In the genomic region with DNA sequence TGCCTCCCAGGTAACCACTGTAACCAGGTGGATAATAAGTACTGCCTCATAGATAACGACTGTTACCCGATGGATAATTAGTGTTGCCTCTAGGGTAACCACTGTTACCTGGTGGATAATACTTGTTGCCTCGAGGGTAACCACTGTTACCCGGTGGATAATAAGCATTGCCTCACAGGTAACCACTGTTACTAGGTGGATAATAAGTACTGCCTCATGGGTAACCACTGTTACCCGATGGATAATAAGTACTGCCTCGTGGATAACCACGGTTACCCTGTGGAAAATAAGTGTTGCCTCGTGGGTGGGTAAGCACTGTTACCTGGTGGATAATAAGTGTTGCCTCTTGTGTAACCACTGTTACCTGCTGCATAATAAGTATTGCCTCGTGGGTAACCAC, we compare ENCODE assay signal across 14 cellular contexts. TPM values are rescaled to one million over a fixed set of nuclear protein-coding genes. Genes with fewer than 3 reads are reported as not detected.
DNase-seq lines count a peak whose midpoint lies in the region; ATAC-seq, FAIRE-seq and TF ChIP-seq lines count a peak whose summit lies in the region.
"Not testable (repeated sequence)": the region's sequence is repeated elsewhere in the genome, so short reads cannot be mapped to it uniquely, and the experiment has no call there.
"Had no signal": no experiment of that assay in that cellular context is flagged by ENCODE, and none has a peak within 500 bp of the region (broad histone marks: within the 10 kb centered on the region; RNA-seq: fewer than 3 reads in every experiment).

No MANE protein-coding gene starts in this region.

- ATAC-seq in GM12878: not testable (repeated sequence)

- CTCF ChIA-PET in GM12878 (lab: Yijun Ruan, JAX): not testable (repeated sequence)

- not testable (repeated sequence) for H3K79me2 ChIP-seq in GM12878 (ENCODE audit: control insufficient read depth, insufficient read depth, low read length)

- H3K27me3 Mint-ChIP-seq in endodermal cell (ENCODE audit: insufficient read depth); osteocyte (ENCODE audit: unreplicated experiment): not testable (repeated sequence)

- H3K4me3 ChIP-seq in GM12865 (ENCODE audit: low read depth, low read length); GM12878; vagina: not testable (repeated sequence)
- H3K4me3 ChIP-seq in endodermal cell (ENCODE audit: low read length): peak overlapping the region; percentile 16

- H3K9me3 ChIP-seq in GM12878 (replicated peaks; ENCODE audit: control insufficient read depth, insufficient read depth, low read length); vagina: not testable (repeated sequence)
- peaks cover 95% of the 10 kb centered on the region for H3K9me3 ChIP-seq in endodermal cell (ENCODE audit: control insufficient read depth, low read length)

- not testable (repeated sequence) for BruUV-seq in GM12878 (replicated peaks; lab: Mats Ljungman, UMichigan)

- H3K9me3 Mint-ChIP-seq in endodermal cell (peaks cover 92% of the 10 kb centered on the region), osteocyte (ENCODE audit: unreplicated experiment) (peaks cover 18% of the 10 kb centered on the region)

- H3K9ac ChIP-seq in GM12878 (ENCODE audit: control insufficient read depth, insufficient read depth, low read length); endodermal cell (ENCODE audit: extremely low read depth, low read length, poor library complexity, severe bottlenecking): not testable (repeated sequence)

- FAIRE-seq in GM19239 (lab: Jason Lieb, UNC): peak; percentile 96
- FAIRE-seq in GM12878 (lab: Jason Lieb, UNC): not testable (repeated sequence)

- in situ Hi-C loops in GM12878 (cut with MboI): not testable (repeated sequence)

- H3K4me3 Mint-ChIP-seq in endodermal cell; osteocyte (ENCODE audit: unreplicated experiment): not testable (repeated sequence)

- TF ChIP-seq POLR2A in GM12878 (IDR thresholded peaks at IDR 0.05; ENCODE audit: low read depth, low read length); vagina (IDR thresholded peaks at IDR 0.05): not testable (repeated sequence)

- SMC1A ChIA-PET in GM12878 (lab: Charles Lee; ENCODE audit: uncharacterized antibody, unreplicated experiment): not testable (repeated sequence)

- not testable (repeated sequence) for H4K20me1 ChIP-seq in GM12878 (ENCODE audit: control insufficient read depth, insufficient read depth)

- TF ChIP-seq RAD21 in GM12878 (IDR thresholded peaks at IDR 0.05; ENCODE audit: insufficient read depth, low read depth, low read length): not testable (repeated sequence)

- DNase-seq in GM12865 (ENCODE audit: low read depth) (peak; percentile 84), endodermal cell (peak; percentile 0), osteocyte (ENCODE audit: extremely low spot score, unreplicated experiment) (peak; percentile 21), vagina (ENCODE audit: extremely low spot score in 2 of 2) (peak; percentile 9 to 22)
- not testable (repeated sequence) for DNase-seq in GM19239 (ENCODE audit: insufficient read length, low spot score); GM12878 (ENCODE audit: low read depth, low spot score)

- not testable (repeated sequence) for H3K27ac Mint-ChIP-seq in endodermal cell; osteocyte (ENCODE audit: unreplicated experiment)

- WGBS in GM12878 (ENCODE audit: insufficient coverage, insufficient replicate concordance, low lambda C conversion rate, missing lambda C conversion rate): 0% methylated on average over 9 of the region's 9 CpGs
- WGBS in endodermal cell (ENCODE audit: insufficient coverage in 1 of 2, insufficient read length in 1 of 2), 2 experiments: 89 to 94% methylated on average over 9 of the region's 9 CpGs

- H3K27ac ChIP-seq in GM12878 (ENCODE audit: control insufficient read depth, insufficient read depth); endodermal cell (ENCODE audit: low read depth, low read length); vagina: not testable (repeated sequence)

- RAD21 ChIA-PET in GM12878 (lab: Charles Lee; ENCODE audit: unreplicated experiment): not testable (repeated sequence)

- not testable (repeated sequence) for H3K36me3 Mint-ChIP-seq in endodermal cell (ENCODE audit: low read depth); osteocyte (ENCODE audit: unreplicated experiment)

- intact Hi-C loops in GM12878 (cut with micrococcal nuclease; ENCODE audit: unreplicated experiment); vagina (cut with DNase I): not testable (repeated sequence)

- H3K4me1 Mint-ChIP-seq in endodermal cell; osteocyte (ENCODE audit: unreplicated experiment): not testable (repeated sequence)

- H3K27me3 ChIP-seq in GM12878 (replicated peaks in 1 of 2; ENCODE audit: control insufficient read depth in 2 of 2, insufficient read depth in 2 of 2, low read length in 1 of 2); endodermal cell (ENCODE audit: control insufficient read depth, insufficient read depth, low read length, poor library complexity, severe bottlenecking); vagina: not testable (repeated sequence)

- H3K36me3 ChIP-seq in GM12878 (ENCODE audit: control insufficient read depth in 2 of 2, insufficient read depth in 2 of 2, low read length in 1 of 2); endodermal cell (ENCODE audit: control insufficient read depth, insufficient read depth, low read length); vagina: not testable (repeated sequence)

- POLR2A ChIA-PET in GM12878 (lab: Charles Lee): not testable (repeated sequence)

- not testable (repeated sequence) for TF ChIP-seq EP300 in GM12878 (IDR thresholded peaks at IDR 0.05; ENCODE audit: borderline replicate concordance in 1 of 2, control insufficient read depth in 1 of 2, low read depth in 2 of 2, low read length in 2 of 2)

- TF ChIP-seq CTCF in GM12865 (IDR thresholded peaks at IDR 0.05; ENCODE audit: insufficient read depth, low read depth, low read length, missing control alignments); GM12878 (IDR thresholded peaks at IDR 0.05 in 2 of 3, conservative IDR thresholded peaks at IDR 0.05 in 1 of 3; ENCODE audit: control insufficient read depth in 2 of 3, extremely low read depth in 1 of 3, insufficient read depth in 1 of 3, low read depth in 3 of 3, low read length in 3 of 3); endodermal cell (conservative IDR thresholded peaks at IDR 0.05); osteocyte (IDR thresholded peaks at IDR 0.05); vagina (IDR thresholded peaks at IDR 0.05): not testable (repeated sequence)

- H3K4me1 ChIP-seq in GM12878 (ENCODE audit: control insufficient read depth, insufficient read depth, low read length); endodermal cell (ENCODE audit: control insufficient read depth, insufficient read depth, low read length); vagina: not testable (repeated sequence)

- not testable (repeated sequence) for H2AFZ ChIP-seq in GM12878 (ENCODE audit: control insufficient read depth, low read depth, low read length)

- H3K4me2 ChIP-seq in GM12878 (ENCODE audit: control insufficient read depth, insufficient read depth): not testable (repeated sequence)

RNA-seq across cellular contexts. Expression of a gene that starts 17.5 kb away (rescaled TPM):
- total RNA-seq in GM12878 (2013; cell fraction: nucleolus; rRNA removed): not detected in 2 replicates
- total RNA-seq in GM12878 (2014; rRNA removed) (not detected in 2 replicates), GM12878 (2014; rRNA removed; fragmentation: Illumina TruSeq; extraction: Trizol) (not detected in 2 replicates), GM12878 (2021) (not detected in 2 replicates), endodermal cell (not detected), osteocyte (not detected in 2 replicates), vagina (not detected)
- polyA plus RNA-seq in GM12878 (2011; ENCODE audit: low read depth): not detected
- polyA plus RNA-seq in GM12878 (2011; rRNA removed) (not detected in 2 replicates), GM12878 (2014; fragmentation: Illumina TruSeq; extraction: Trizol) (not detected in 2 replicates), GM12878 (2014; fragmentation: Nextera tagmentation; extraction: Ambion mirVana) (not detected), GM12878 (2014; rRNA removed) (not detected in 2 replicates), GM12878 (2016; fragmentation: Nextera tagmentation; extraction: Ambion mirVana) (not detected)
- polyA plus RNA-seq in GM12878 (2011; cell fraction: cytosol; rRNA removed): not detected in 2 replicates
- not detected in 2 replicates for polyA plus RNA-seq in GM12878 (2011; cell fraction: nucleus; rRNA removed)
- not detected in 2 replicates for polyA plus RNA-seq in GM12878 (2012)
- polyA minus RNA-seq in GM12878 (2011; rRNA and poly(A)+ RNA removed): not detected in 2 replicates
- polyA minus RNA-seq in GM12878 (2011; cell fraction: cytosol; rRNA and poly(A)+ RNA removed): not detected in 2 replicates
- polyA minus RNA-seq in GM12878 (2011; cell fraction: nucleus; rRNA and poly(A)+ RNA removed): not detected in 2 replicates
- not detected for polyA plus RNA-seq in endodermal cell (2013, experiment 1 of 2)
- polyA plus RNA-seq in endodermal cell (2013, experiment 2 of 2): not detected
- total RNA-seq: A673; CD4-positive, alpha-beta memory T cell; CD4-positive, CD25-positive, alpha-beta regulatory T cell; CD8-positive, alpha-beta memory T cell; Daoy; G401 had no signal
- polyA plus RNA-seq: AG04450; CD14-positive monocyte; CD4-positive, alpha-beta memory T cell; CD4-positive, CD25-positive, alpha-beta regulatory T cell; CD8-positive, alpha-beta memory T cell had no signal

RNA-seq across cellular contexts. Expression of a gene that starts 53.4 kb away (rescaled TPM):
- total RNA-seq in GM12878 (2013; cell fraction: nucleolus; rRNA removed): not detected in 2 replicates
- total RNA-seq in GM12878 (2014; rRNA removed) (not detected in 2 replicates), GM12878 (2014; rRNA removed; fragmentation: Illumina TruSeq; extraction: Trizol) (not detected in 2 replicates), GM12878 (2021) (0.16 TPM in 1 of 2 replicates, not detected in the other), endodermal cell (not detected), osteocyte (not detected in 2 replicates), vagina (not detected)
- not detected for polyA plus RNA-seq in GM12878 (2011; ENCODE audit: low read depth)
- polyA plus RNA-seq in GM12878 (2011; rRNA removed) (not detected in 2 replicates), GM12878 (2014; fragmentation: Illumina TruSeq; extraction: Trizol) (not detected in 2 replicates), GM12878 (2014; fragmentation: Nextera tagmentation; extraction: Ambion mirVana) (not detected), GM12878 (2014; rRNA removed) (not detected in 2 replicates), GM12878 (2016; fragmentation: Nextera tagmentation; extraction: Ambion mirVana) (not detected)
- polyA plus RNA-seq in GM12878 (2011; cell fraction: cytosol; rRNA removed): not detected in 2 replicates
- polyA plus RNA-seq in GM12878 (2011; cell fraction: nucleus; rRNA removed): not detected in 2 replicates
- polyA plus RNA-seq in GM12878 (2012): not detected in 2 replicates
- polyA minus RNA-seq in GM12878 (2011; rRNA and poly(A)+ RNA removed): not detected in 2 replicates
- not detected in 2 replicates for polyA minus RNA-seq in GM12878 (2011; cell fraction: cytosol; rRNA and poly(A)+ RNA removed)
- polyA minus RNA-seq in GM12878 (2011; cell fraction: nucleus; rRNA and poly(A)+ RNA removed): not detected in 2 replicates
- polyA plus RNA-seq in endodermal cell (2013, experiment 1 of 2): not detected
- polyA plus RNA-seq in endodermal cell (2013, experiment 2 of 2): not detected
- total RNA-seq: A673; CD4-positive, alpha-beta memory T cell; CD4-positive, CD25-positive, alpha-beta regulatory T cell; CD8-positive, alpha-beta memory T cell; Daoy; G401 had no signal
- polyA plus RNA-seq: AG04450; CD14-positive monocyte; CD4-positive, alpha-beta memory T cell; CD4-positive, CD25-positive, alpha-beta regulatory T cell; CD8-positive, alpha-beta memory T cell had no signal
